In genomic region chr7:135210818-135211178, GRCh38 we compare ENCODE assay signal across 8 cellular contexts. TPM values are rescaled to one million over a fixed set of nuclear protein-coding genes. Genes with fewer than 3 reads are reported as not detected.
A peak's percentile ranks its signal among the peaks of the same experiment; 100 is the strongest.
DNase-seq lines count a peak whose midpoint lies in the region; ATAC-seq, FAIRE-seq and TF ChIP-seq lines count a peak whose summit lies in the region.
"Had no signal": no experiment of that assay in that cellular context is flagged by ENCODE, and none has a peak within 500 bp of the region (broad histone marks: within the 10 kb centered on the region; RNA-seq: fewer than 3 reads in every experiment).

No MANE protein-coding gene starts in this region.

- H3K23ac ChIP-seq in IMR-90 (ENCODE audit: low read depth, low read length): peak overlapping the region; percentile 94

- H3K9ac ChIP-seq in IMR-90 (ENCODE audit: low read depth, low read length): peak overlapping the region; percentile 87

- H2AK9ac ChIP-seq in IMR-90 (replicated peaks; ENCODE audit: low read depth, low read length, poor library complexity): peak overlapping the region; percentile 77

- H3K27ac Mint-ChIP-seq in activated T-cell treated with anti-CD3 and anti-CD28 coated beads, Interleukin-2, amount 50 U/mL, for 72 hours: peak overlapping the region; percentile 77

- H3K36me3 ChIP-seq in IMR-90 (ENCODE audit: control insufficient read depth, insufficient read depth, low read length) (peaks cover 2% of the 10 kb centered on the region; the same call in 1 of the 2 replicates), left ventricle myocardium inferior (peaks cover 8% of the 10 kb centered on the region), gastrocnemius medialis (peaks cover 0 to 4% of the 10 kb centered on the region in 2 donors)

- H3K4me3 ChIP-seq in IMR-90 (ENCODE audit: insufficient read depth, low read depth, low read length) (peak overlapping the region; percentile 92), left ventricle myocardium inferior (peak overlapping the region; percentile 87), gastrocnemius medialis (peak overlapping the region; percentile 68 to 83 (median 79))

- TF ChIP-seq RAD21 in IMR-90 (IDR thresholded peaks at IDR 0.05; ENCODE audit: low read length): no peak

- H3K9me1 ChIP-seq in IMR-90 (ENCODE audit: insufficient read depth, low read length): peaks cover 3% of the 10 kb centered on the region; the same call in 1 of the 2 replicates

- peak overlapping the region; percentile 83 for H3K4me2 ChIP-seq in IMR-90 (ENCODE audit: low read depth, low read length)

- no peak overlapping the region for H2BK120ac ChIP-seq in IMR-90 (ENCODE audit: low read depth, low read length)

- TF ChIP-seq CTCF in IMR-90 (conservative IDR thresholded peaks at IDR 0.05; ENCODE audit: low read depth, low read length) (no peak), left ventricle myocardium inferior (IDR thresholded peaks at IDR 0.05; ENCODE audit: borderline replicate concordance) (no peak), gastrocnemius medialis (IDR thresholded peaks at IDR 0.05 in 4 of 5, conservative IDR thresholded peaks at IDR 0.05 in 1 of 5) (no peak)

- H3K9me3 ChIP-seq in IMR-90 (ENCODE audit: control insufficient read depth, insufficient read depth, low read length) (no peaks in the 10 kb centered on the region), left ventricle myocardium inferior (replicated peaks) (no peaks in the 10 kb centered on the region), gastrocnemius medialis (no peaks in the 10 kb centered on the region)

- H3K27me3 ChIP-seq in IMR-90 (ENCODE audit: control insufficient read depth, insufficient read depth, low read length) (no peaks in the 10 kb centered on the region), left ventricle myocardium inferior (ENCODE audit: low read depth) (no peaks in the 10 kb centered on the region), gastrocnemius medialis (no peaks in the 10 kb centered on the region)

- H3K4me1 ChIP-seq in IMR-90 (ENCODE audit: control insufficient read depth, insufficient read depth, low read length) (0 out of 2 replicates have a peak, but pooled peaks cover 3% of the 10 kb centered on the region), left ventricle myocardium inferior (peaks cover 28% of the 10 kb centered on the region), gastrocnemius medialis (peaks cover 11 to 22% of the 10 kb centered on the region in 2 donors)

- dilution Hi-C loops in IMR-90 (cut with HindIII; ENCODE audit: low sequenced_read_pairs, unreplicated experiment): no loop called here

- peak overlapping the region; percentile 88 for H3K14ac ChIP-seq in IMR-90 (replicated peaks; ENCODE audit: low read depth, low read length)

- H4K91ac ChIP-seq in IMR-90 (ENCODE audit: insufficient read depth, low read depth, low read length): no peak overlapping the region

- peaks cover 1 to 3% of the 10 kb centered on the region in 2 donors for H3K36me3 Mint-ChIP-seq in activated T-cell treated with anti-CD3 and anti-CD28 coated beads, Interleukin-2, amount 50 U/mL, for 72 hours (ENCODE audit: insufficient read depth in 2 of 2)

- H3K4me3 Mint-ChIP-seq in activated T-cell treated with anti-CD3 and anti-CD28 coated beads, Interleukin-2, amount 50 U/mL, for 72 hours: peak overlapping the region; percentile 87 to 96

- no peaks in the 10 kb centered on the region for H4K20me1 ChIP-seq in IMR-90 (ENCODE audit: insufficient read depth, low read length)

- H3K9me3 Mint-ChIP-seq in activated T-cell treated with anti-CD3 and anti-CD28 coated beads, Interleukin-2, amount 50 U/mL, for 72 hours: no peaks in the 10 kb centered on the region

- FAIRE-seq in GM18507 (lab: Jason Lieb, UNC): peak; percentile 5

- in situ Hi-C loops in IMR-90 (cut with MboI; ENCODE audit: low sequenced_read_pairs): no loop called here
- in situ Hi-C loops in gastrocnemius medialis (cut with MboI; ENCODE audit: low sequenced_read_pairs in 4 of 4): no loop called here

- H3K4me1 Mint-ChIP-seq in activated T-cell treated with anti-CD3 and anti-CD28 coated beads, Interleukin-2, amount 50 U/mL, for 72 hours (ENCODE audit: low read depth): peaks cover 29% of the 10 kb centered on the region

- peak overlapping the region; percentile 80 for H3K27ac ChIP-seq in IMR-90 (ENCODE audit: insufficient read depth, low read length)
- peak overlapping the region; percentile 89 for H3K27ac ChIP-seq in left ventricle myocardium inferior (replicated peaks)
- peak overlapping the region; percentile 86 to 95 (median 90) for H3K27ac ChIP-seq in gastrocnemius medialis

- H4K5ac ChIP-seq in IMR-90 (ENCODE audit: low read depth, low read length): no peak overlapping the region

- no peaks in the 10 kb centered on the region for H3K27me3 Mint-ChIP-seq in activated T-cell treated with anti-CD3 and anti-CD28 coated beads, Interleukin-2, amount 50 U/mL, for 72 hours (ENCODE audit: low read depth)

- H3K79me1 ChIP-seq in IMR-90 (ENCODE audit: low read depth in 1 of 2, low read length in 2 of 2): peaks cover 4 to 29% of the 10 kb centered on the region in 2 experiments; a peak in 3 of 4 replicates

- peak overlapping the region; percentile 76 for H2BK5ac ChIP-seq in IMR-90 (ENCODE audit: low read depth, low read length, poor library complexity, severe bottlenecking)

- POLR2A ChIA-PET in IMR-90 (lab: Charles Lee; ENCODE audit: unreplicated experiment): no interaction called here

- ATAC-seq in IMR-90 (ENCODE audit: low read depth): peak; percentile 16
- no peak for ATAC-seq in activated T-cell treated with anti-CD3 and anti-CD28 coated beads, Interleukin-2, amount 50 U/mL, for 72 hours (replicated peaks in 1 of 2)
- ATAC-seq in gastrocnemius medialis: peak; percentile 22 to 28
- no peak for ATAC-seq in GM21423 (IDR thresholded peaks at IDR 0.05; ENCODE audit: unreplicated experiment)

- TF ChIP-seq POLR2A in IMR-90 (IDR thresholded peaks at IDR 0.05; ENCODE audit: low read depth, low read length): no peak
- no peak for TF ChIP-seq POLR2A in gastrocnemius medialis (IDR thresholded peaks at IDR 0.05)

- peak overlapping the region; percentile 42 for H3K4ac ChIP-seq in IMR-90 (ENCODE audit: low read depth, low read length)

- no peak overlapping the region for H2BK20ac ChIP-seq in IMR-90 (ENCODE audit: low read depth, low read length)

- H4K8ac ChIP-seq in IMR-90 (ENCODE audit: low read depth in 2 of 2, low read length in 2 of 2): peak overlapping the region in 1 of 2 experiments; percentile 1; a peak in 1 of 4 replicates

- H2AFZ ChIP-seq in IMR-90 (replicated peaks; ENCODE audit: low read length, poor library complexity): peak overlapping the region; percentile 100

- H3K18ac ChIP-seq in IMR-90 (ENCODE audit: low read depth, low read length): no peak overlapping the region

- H2BK15ac ChIP-seq in IMR-90 (ENCODE audit: low read depth, low read length): no peak overlapping the region

- peak overlapping the region; percentile 44; the same call in 1 of the 2 replicates for H3K56ac ChIP-seq in IMR-90 (ENCODE audit: extremely low read depth, insufficient read depth, low read length)

- intact Hi-C loops in IMR-90 (cut with micrococcal nuclease) (loop anchor here (1.0 to 5.0 kb wide), 3 partner anchors 40 to 302 kb away; partner anchors contain the start of genes AGBL3, CNOT4 and CYREN), left ventricle myocardium inferior (cut with micrococcal nuclease) (no loop called here), gastrocnemius medialis (cut with DNase I; ENCODE audit: low total_unique reads) (loop anchor here (1.0 to 5.0 kb wide), 5 partner anchors 40 to 564 kb away; partner anchors contain the start of genes AGBL3, BPGM, CYREN and NUP205)

- CTCF ChIA-PET in IMR-90 (lab: Yijun Ruan, JAX): no interaction called here

- DNase-seq in GM18507 (ENCODE audit: extremely low spot score, insufficient read length, low read depth): no peak
- peak; percentile 26 for DNase-seq in IMR-90
- no peak for DNase-seq in activated T-cell treated with anti-CD3 and anti-CD28 coated beads, Interleukin-2, amount 50 U/mL, for 72 hours
- no peak for DNase-seq in left ventricle myocardium inferior
- no peak for DNase-seq in gastrocnemius medialis
- no peak for DNase-seq in GF-D8 (lab: John Stamatoyannopoulos, UW)

- no TSS peak for BruUV-seq in IMR-90 (replicated peaks; lab: Mats Ljungman, UMichigan)

- H2AK5ac ChIP-seq in IMR-90 (ENCODE audit: low read depth, low read length): no peak overlapping the region; the same call in 1 of the 2 replicates

- 0% methylated on average over 2 of the region's 14 CpGs; no CpG with 5 or more reads in 1 of the 2 experiments for WGBS in IMR-90 (ENCODE audit: extremely low coverage in 2 of 2, insufficient read length in 1 of 2), 2 experiments

TF ChIP-seq in IMR-90, 13 proteins besides CTCF, POLR2A, EP300 and RAD21:
- TF ChIP-seq NFE2L2 (IDR thresholded peaks at IDR 0.05; ENCODE audit: low read depth, low read length) (no peak), MAFK (IDR thresholded peaks at IDR 0.05; ENCODE audit: low read depth, low read length) (no peak), MXI1 (IDR thresholded peaks at IDR 0.05; ENCODE audit: borderline replicate concordance, low read depth, low read length) (no peak), MAZ (IDR thresholded peaks at IDR 0.05; ENCODE audit: borderline replicate concordance, low read depth, low read length) (no peak), RCOR1 (IDR thresholded peaks at IDR 0.05; ENCODE audit: insufficient replicate concordance, low read length) (no peak), CHD1 (IDR thresholded peaks at IDR 0.05; ENCODE audit: low read depth, low read length) (0 out of 2 replicates have a peak, but pooled peaks have one; percentile 77)

RNA-seq across cellular contexts. Expression of gene WDR91, which starts 0.5 kb away (rescaled TPM):
- 5.2 and 6.4 TPM in 2 replicates for total RNA-seq in IMR-90 (2012; rRNA removed)
- 10.3 and 10.6 TPM in 2 replicates for polyA plus RNA-seq in IMR-90 (2012; rRNA removed)
- polyA plus RNA-seq in IMR-90 (2012; cell fraction: cytosol; rRNA removed): 4.0 and 5.4 TPM in 2 replicates
- 33.6 and 39.3 TPM in 2 replicates for polyA plus RNA-seq in IMR-90 (2012; cell fraction: nucleus; rRNA removed; ENCODE audit: low replicate concordance)
- 10 to 100 TPM; 21.5 to 27.1 TPM for total RNA-seq in activated T-cell treated with anti-CD3 and anti-CD28 coated beads, Interleukin-2, amount 50 U/mL, for 72 hours
- total RNA-seq in left ventricle myocardium inferior: 5.4 TPM
- total RNA-seq in gastrocnemius medialis: 1 to 10 TPM; 3.6 to 8.0 (median 6.4) TPM

RNA-seq across cellular contexts. Expression of gene STRA8, which starts 22.8 kb away (rescaled TPM):
- not detected in 2 replicates for total RNA-seq in IMR-90 (2012; rRNA removed)
- polyA plus RNA-seq in IMR-90 (2012; rRNA removed): not detected in 2 replicates
- polyA plus RNA-seq in IMR-90 (2012; cell fraction: cytosol; rRNA removed): not detected in 2 replicates
- not detected in 2 replicates for polyA plus RNA-seq in IMR-90 (2012; cell fraction: nucleus; rRNA removed; ENCODE audit: low replicate concordance)
- not detected for total RNA-seq in activated T-cell treated with anti-CD3 and anti-CD28 coated beads, Interleukin-2, amount 50 U/mL, for 72 hours
- total RNA-seq in left ventricle myocardium inferior: not detected
- not detected for total RNA-seq in gastrocnemius medialis
- polyA plus RNA-seq: adipose tissue had no signal

RNA-seq across cellular contexts. Expression of gene CYREN, which starts 40.3 kb away (rescaled TPM):
- 26.5 and 33.1 TPM in 2 replicates for total RNA-seq in IMR-90 (2012; rRNA removed)
- polyA plus RNA-seq in IMR-90 (2012; rRNA removed): 24.2 and 29.2 TPM in 2 replicates
- polyA plus RNA-seq in IMR-90 (2012; cell fraction: cytosol; rRNA removed): 20.1 and 21.8 TPM in 2 replicates
- polyA plus RNA-seq in IMR-90 (2012; cell fraction: nucleus; rRNA removed; ENCODE audit: low replicate concordance): 13.8 and 18.6 TPM in 2 replicates
- total RNA-seq in activated T-cell treated with anti-CD3 and anti-CD28 coated beads, Interleukin-2, amount 50 U/mL, for 72 hours: 10 to 100 TPM; 33.4 to 44.5 TPM
- total RNA-seq in left ventricle myocardium inferior: 29.8 TPM
- 10 to 100 TPM; 11.8 to 51.5 (median 20.4) TPM for total RNA-seq in gastrocnemius medialis

Comparison
In these comparisons a context has a peak if more than half of its experiments do, and no peak if none do; other contexts are left out.
1. ATAC-seq: peak in IMR-90 (single experiment) and gastrocnemius medialis (2 of 2); none in activated T-cell treated with anti-CD3 and anti-CD28 coated beads, Interleukin-2, amount 50 U/mL, for 72 hours (0 of 2) and GM21423 (single experiment).
2. Peak in every context shown above with its lines, with median percentiles within 50 percentile points of each other: H3K27ac ChIP-seq and H3K4me3 ChIP-seq.